Comparison of ENCODE assay signal across 2 cellular contexts in the genomic region with DNA sequence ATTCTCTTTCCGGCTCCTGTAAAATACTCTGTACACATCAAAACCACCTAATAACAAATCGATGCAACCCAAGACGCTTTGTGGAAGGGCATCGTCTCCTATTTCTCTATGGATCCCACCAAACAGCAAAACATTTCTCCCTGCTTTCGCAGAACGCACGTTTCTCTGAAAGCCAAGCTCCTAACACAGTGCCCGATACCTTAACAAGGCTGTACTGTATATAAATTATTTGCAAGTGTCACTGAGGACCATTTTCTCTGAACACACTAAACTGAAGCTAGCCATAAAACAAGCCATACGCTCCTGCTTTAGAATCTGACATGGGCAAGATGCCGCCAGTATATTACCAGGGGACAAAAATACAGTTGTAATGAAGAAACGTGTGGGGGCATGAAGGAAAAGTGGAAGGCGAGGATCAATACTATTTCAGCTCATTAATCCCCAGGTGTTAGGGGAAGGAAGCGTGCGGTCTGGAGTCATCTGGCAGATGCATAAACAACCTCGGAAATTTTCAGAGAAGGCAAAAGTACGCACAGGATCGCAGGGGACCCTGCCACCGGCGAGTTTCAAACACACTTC.
A peak's percentile ranks its signal among the peaks of the same experiment; 100 is the strongest.
TF ChIP-seq lines count a peak whose summit lies in the region.

No MANE protein-coding gene starts in this region.

TF ChIP-seq in IMR-90, 13 proteins besides CTCF, POLR2A, EP300 and RAD21:
- TF ChIP-seq MAZ (IDR thresholded peaks at IDR 0.05; ENCODE audit: borderline replicate concordance, low read depth, low read length) = no peak
- no peak for TF ChIP-seq CHD1 (IDR thresholded peaks at IDR 0.05; ENCODE audit: low read depth, low read length)
TF ChIP-seq in IMR-90: peak in this region for 0.

TF ChIP-seq in H1, 55 proteins besides CTCF, POLR2A, EP300 and RAD21:
- TF ChIP-seq CREB1 (IDR thresholded peaks at IDR 0.05) = no peak
- TF ChIP-seq CHD2 (IDR thresholded peaks at IDR 0.05; ENCODE audit: low read length) = no peak
- TF ChIP-seq SUZ12 (IDR thresholded peaks at IDR 0.05; ENCODE audit: low read length) = peak; percentile 64; the same call in 1 of the 2 replicates
- TF ChIP-seq CHD1 (IDR thresholded peaks at IDR 0.05; ENCODE audit: low read depth, low read length) = no peak
